8 cellular contexts compared by ENCODE assay signal in the genomic region with DNA sequence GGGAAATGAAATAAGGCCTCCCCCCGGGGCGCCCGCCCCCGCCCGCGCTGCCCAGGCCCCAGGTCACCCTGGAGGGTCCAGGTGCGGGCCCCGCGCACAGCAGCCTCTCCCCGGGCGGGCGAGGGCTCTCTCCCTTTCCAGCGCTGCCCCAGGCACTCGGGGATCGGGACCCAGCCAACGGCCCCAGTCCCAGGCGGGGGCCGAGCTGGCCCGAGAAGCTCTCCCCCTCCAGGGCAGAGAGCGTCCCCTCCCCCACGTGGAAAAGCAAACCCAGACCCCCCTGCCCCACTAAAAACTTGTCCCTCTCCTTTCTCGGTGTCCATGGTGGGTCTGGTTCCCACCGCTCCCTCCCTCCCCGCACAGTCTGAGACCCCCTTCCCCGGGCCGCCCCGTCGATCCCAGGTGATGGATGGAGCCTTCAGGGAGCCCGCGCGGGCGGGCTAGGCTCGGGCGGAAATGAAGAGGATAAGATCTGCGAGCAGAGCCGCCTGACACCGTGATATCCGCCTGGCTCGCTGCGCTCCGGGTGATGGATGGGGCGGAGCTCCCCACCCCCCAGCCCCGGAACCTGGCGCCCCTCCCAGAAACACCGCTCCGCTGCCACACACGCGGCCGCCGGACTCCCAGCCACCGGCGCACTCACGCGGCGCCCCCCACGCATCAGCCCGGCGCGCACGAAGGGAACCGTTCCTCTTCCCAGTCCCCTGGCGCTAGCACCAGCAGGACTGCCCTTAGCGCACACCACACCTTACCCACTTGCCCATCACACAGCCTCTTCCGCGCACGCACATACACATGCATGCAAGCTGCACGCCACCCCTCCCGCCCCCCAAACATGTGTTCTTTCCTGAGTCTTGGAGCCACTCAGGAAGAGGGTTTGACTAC.
DNase-seq lines count a peak whose midpoint lies in the region; ATAC-seq, FAIRE-seq and TF ChIP-seq lines count a peak whose summit lies in the region.

No MANE protein-coding gene starts in this region.

- peak overlapping the region; percentile 97 for H3K4me3 Mint-ChIP-seq in CD4-positive, alpha-beta T cell
- H3K4me3 Mint-ChIP-seq in neural crest cell: peak overlapping the region; percentile 56

- peak overlapping the region; percentile 49 for H3K4me2 ChIP-seq in endothelial cell of umbilical vein (ENCODE audit: insufficient read depth, low read length)

- no peaks in the 10 kb centered on the region for H4K20me1 ChIP-seq in endothelial cell of umbilical vein (replicated peaks; ENCODE audit: control insufficient read depth, extremely low read depth, insufficient read depth, low read length)

- peak overlapping the region; percentile 78 for H2AFZ ChIP-seq in endothelial cell of umbilical vein (ENCODE audit: low read depth, low read length)

- peak; percentile 65 for ATAC-seq in CD4-positive, alpha-beta T cell (ENCODE audit: poor library complexity)
- ATAC-seq in GM19468 (IDR thresholded peaks at IDR 0.05; ENCODE audit: extremely low read depth, unreplicated experiment): peak; percentile 31

- H3K27me3 ChIP-seq in CD4-positive, alpha-beta T cell (ENCODE audit: control insufficient read depth, insufficient read depth, low read length): no peaks in the 10 kb centered on the region
- H3K27me3 ChIP-seq in endothelial cell of umbilical vein (ENCODE audit: control insufficient read depth in 2 of 2, insufficient read depth in 2 of 2, low read length in 2 of 2): peaks cover 9 to 16% of the 10 kb centered on the region in 2 experiments
- H3K27me3 ChIP-seq in testis: no peaks in the 10 kb centered on the region

- POLR2A ChIA-PET in CD4-positive, alpha-beta T cell (lab: Charles Lee): interaction anchor here (0.5 to 2.8 kb wide), 12 partner anchors 11 to 521 kb away, joined by 3 to 32 read pairs (median 4); partner anchors contain the start of gene ZBTB43
- POLR2A ChIA-PET in endothelial cell of umbilical vein (lab: Charles Lee): no interaction called here

- H3K4me1 ChIP-seq in endothelial cell of umbilical vein (ENCODE audit: control insufficient read depth, extremely low read depth, insufficient read depth, low read length) (no peaks in the 10 kb centered on the region), testis (peaks cover 3% of the 10 kb centered on the region)

- CTCF ChIA-PET in CD4-positive, alpha-beta T cell (lab: Charles Lee): interaction anchor here (1.3 to 4.5 kb wide), 3 partner anchors 17 to 81 kb away, joined by 3 to 37 read pairs (median 4); no protein-coding TSS in a partner anchor
- CTCF ChIA-PET in endothelial cell of umbilical vein (lab: Charles Lee): interaction anchor here (1.0 to 3.5 kb wide), 2 partner anchors 17 to 59 kb away, joined by 3 to 18 read pairs; no protein-coding TSS in a partner anchor

- intact Hi-C loops in CD4-positive, alpha-beta T cell (cut with DNase I, micrococcal nuclease): loop anchor here (2.0 to 10.0 kb wide), 3 partner anchors 18 to 192 kb away; partner anchors contain the start of genes RALGPS1 (in 1 of the 2) and ZBTB34 (in 1 of the 2)
- intact Hi-C loops in endothelial cell of umbilical vein (cut with micrococcal nuclease) (no loop called here), testis (cut with DNase I; ENCODE audit: low total_unique reads) (no loop called here)

- H3K9ac ChIP-seq in endothelial cell of umbilical vein (replicated peaks; ENCODE audit: extremely low read depth, insufficient read depth, low read length): no peak overlapping the region

- no peaks in the 10 kb centered on the region for H3K9me1 ChIP-seq in endothelial cell of umbilical vein (replicated peaks; ENCODE audit: control insufficient read depth, extremely low read depth, insufficient read depth, low read length)

- TF ChIP-seq POLR2A in endothelial cell of umbilical vein (IDR thresholded peaks at IDR 0.05; ENCODE audit: low read depth, low read length) (no peak), testis (IDR thresholded peaks at IDR 0.05) (no peak)

- 1 to 4% methylated on average over 20 to 55 of the region's 68 CpGs for WGBS in testis, 2 donors

- peak overlapping the region; percentile 93 for H3K27ac ChIP-seq in CD4-positive, alpha-beta T cell (ENCODE audit: low read depth, low read length)
- no peak overlapping the region for H3K27ac ChIP-seq in endothelial cell of umbilical vein (ENCODE audit: insufficient read depth, low read depth, low read length)
- H3K27ac ChIP-seq in testis: peak overlapping the region; percentile 15 to 70

- dilution Hi-C loops in endothelial cell of umbilical vein (cut with MboI; ENCODE audit: extremely low pct_ligation_motif_present, low sequenced_read_pairs): no loop called here

- peaks cover 4% of the 10 kb centered on the region for H3K36me3 Mint-ChIP-seq in CD4-positive, alpha-beta T cell (ENCODE audit: low read depth)
- no peaks in the 10 kb centered on the region for H3K36me3 Mint-ChIP-seq in neural crest cell (ENCODE audit: low read depth)

- H3K9me3 Mint-ChIP-seq in CD4-positive, alpha-beta T cell: no peaks in the 10 kb centered on the region
- no peaks in the 10 kb centered on the region for H3K9me3 Mint-ChIP-seq in neural crest cell

- H3K36me3 ChIP-seq in endothelial cell of umbilical vein (ENCODE audit: control insufficient read depth in 2 of 2, extremely low read depth in 1 of 2, insufficient read depth in 2 of 2, low read length in 2 of 2) (no peaks in the 10 kb centered on the region), testis (ENCODE audit: low read depth, missing control alignments) (no peaks in the 10 kb centered on the region)

- TF ChIP-seq CTCF in CD4-positive, alpha-beta T cell (IDR thresholded peaks at IDR 0.05): no peak
- TF ChIP-seq CTCF in endothelial cell of umbilical vein (IDR thresholded peaks at IDR 0.05; ENCODE audit: extremely low read depth in 1 of 2, insufficient read depth in 1 of 2, low read depth in 1 of 2, low read length in 2 of 2) (no peak), neural crest cell (conservative IDR thresholded peaks at IDR 0.05) (no peak), testis (IDR thresholded peaks at IDR 0.05) (no peak)

- FAIRE-seq in endothelial cell of umbilical vein (lab: Jason Lieb, UNC): no peak

- peak; percentile 58 to 77 (median 70) for DNase-seq in CD4-positive, alpha-beta T cell
- DNase-seq in NCI-H1105 (lab: John Stamatoyannopoulos, UW) (peak; percentile 33), endothelial cell of umbilical vein (ENCODE audit: low read depth, low spot score) (no peak), neural crest cell (ENCODE audit: low read depth, low spot score) (no peak), testis (peak; percentile 50), retina (no peak)
- peak; percentile 88 for DNase-seq in activated CD8-positive, alpha-beta memory T cell treated with anti-CD3 and anti-CD28 coated beads for 24 hours

- H3K4me3 ChIP-seq in endothelial cell of umbilical vein (replicated peaks in 1 of 3; ENCODE audit: insufficient read depth in 1 of 3, low read depth in 1 of 3, low read length in 3 of 3) (peak overlapping the region; percentile 43 to 58 (median 57)), testis (peak overlapping the region; percentile 55 to 72)

- no peaks in the 10 kb centered on the region for H3K9me3 ChIP-seq in CD4-positive, alpha-beta T cell (ENCODE audit: control insufficient read depth, low read length)
- H3K9me3 ChIP-seq in endothelial cell of umbilical vein (replicated peaks; ENCODE audit: control insufficient read depth, insufficient read depth, low read length) (no peaks in the 10 kb centered on the region), testis (no peaks in the 10 kb centered on the region)

- peaks cover 50% of the 10 kb centered on the region for H3K4me1 Mint-ChIP-seq in CD4-positive, alpha-beta T cell (ENCODE audit: low read depth)
- peaks cover 34% of the 10 kb centered on the region for H3K4me1 Mint-ChIP-seq in neural crest cell

- H3K79me2 ChIP-seq in endothelial cell of umbilical vein (ENCODE audit: control insufficient read depth, insufficient read depth, low read length): no peaks in the 10 kb centered on the region

- no TSS peak for BruUV-seq in endothelial cell of umbilical vein (replicated peaks; lab: Mats Ljungman, UMichigan)

- H3K27me3 Mint-ChIP-seq in CD4-positive, alpha-beta T cell: no peaks in the 10 kb centered on the region
- H3K27me3 Mint-ChIP-seq in neural crest cell (ENCODE audit: low read depth): peaks cover 72% of the 10 kb centered on the region

- H3K27ac Mint-ChIP-seq in CD4-positive, alpha-beta T cell: peak overlapping the region; percentile 73
- no peak overlapping the region for H3K27ac Mint-ChIP-seq in neural crest cell (ENCODE audit: unreplicated experiment)

TF ChIP-seq in endothelial cell of umbilical vein, 7 proteins besides CTCF, POLR2A, EP300 and RAD21:
- TF ChIP-seq EZH2 (IDR thresholded peaks at IDR 0.05; ENCODE audit: borderline replicate concordance, low read depth, low read length, severe bottlenecking) (peak; percentile 46), FOS (IDR thresholded peaks at IDR 0.05; ENCODE audit: borderline replicate concordance, insufficient read depth, low read length) (no peak), MYC (IDR thresholded peaks at IDR 0.05; ENCODE audit: low read depth, low read length) (no peak), POLR2AphosphoS5 (IDR thresholded peaks at IDR 0.05; ENCODE audit: insufficient read depth, low read depth, low read length) (no peak), MAX (IDR thresholded peaks at IDR 0.05; ENCODE audit: insufficient read depth, insufficient read length) (no peak), JUN (IDR thresholded peaks at IDR 0.05; ENCODE audit: borderline replicate concordance, insufficient read depth, insufficient read length, low read depth) (no peak)

Comparison
In these comparisons a context has a peak if more than half of its experiments do, and no peak if none do; other contexts are left out.
1. DNase-seq: peak in CD4-positive, alpha-beta T cell (10 of 10), NCI-H1105 (single experiment), activated CD8-positive, alpha-beta memory T cell treated with anti-CD3 and anti-CD28 coated beads for 24 hours (single experiment) and testis (single experiment); none in endothelial cell of umbilical vein (single experiment), neural crest cell (single experiment) and retina (single experiment).
2. intact Hi-C loops: an anchor here in CD4-positive, alpha-beta T cell (2.0 to 10.0 kb wide); none called in endothelial cell of umbilical vein and testis.